21 cellular contexts compared by ENCODE assay signal in the genomic region with DNA sequence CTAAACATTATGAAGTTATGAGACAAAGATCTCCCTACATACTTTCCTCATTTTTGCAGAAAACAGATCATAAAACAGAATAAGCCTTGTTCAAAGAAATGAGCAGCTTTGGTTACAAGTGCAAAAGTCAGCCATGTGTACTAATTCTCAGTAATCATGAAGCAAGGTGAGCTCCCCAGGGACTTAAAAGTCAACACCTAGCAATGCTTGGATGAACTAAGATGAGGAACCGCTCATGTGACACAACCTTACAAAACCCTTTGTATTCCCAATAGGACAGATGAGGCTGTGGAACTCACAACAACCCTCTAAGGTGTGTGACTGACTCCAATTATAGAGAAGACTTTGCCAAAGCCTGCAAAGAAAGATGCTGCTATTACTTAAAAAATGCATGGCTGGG.
DNase-seq lines count a peak whose midpoint lies in the region; ATAC-seq and TF ChIP-seq lines count a peak whose summit lies in the region.
"Had no signal": no experiment of that assay in that cellular context is flagged by ENCODE, and none has a peak within 500 bp of the region (broad histone marks: within the 10 kb centered on the region; RNA-seq: fewer than 3 reads in every experiment).

No MANE protein-coding gene starts in this region.

- peaks cover 3% of the 10 kb centered on the region for H3K27me3 Mint-ChIP-seq in nephron progenitor cell (ENCODE audit: low read depth, poor library complexity)
- H3K27me3 Mint-ChIP-seq: activated CD4-positive, alpha-beta T cell treated with anti-CD3 and anti-CD28 coated beads, Interleukin-2, amount 10 ng/mL, durations not matched to agents 24 days and 14 days; activated CD8-positive, alpha-beta memory T cell treated with anti-CD3 and anti-CD28 coated beads, Interleukin-2, amount 10 ng/mL, durations not matched to agents 7 days and 5 days; activated naive CD8-positive, alpha-beta T cell; activated T-helper 17 cell treated with anti-CD3 and anti-CD28 coated beads, Interleukin-2, amount 50 U/mL, for 72 hours; T-helper 17 cell had no signal

- H3K27ac Mint-ChIP-seq in nephron progenitor cell: no peak overlapping the region
- H3K27ac Mint-ChIP-seq: activated CD4-positive, alpha-beta T cell treated with anti-CD3 and anti-CD28 coated beads, Interleukin-2, amount 10 ng/mL, durations not matched to agents 24 days and 14 days; activated CD8-positive, alpha-beta memory T cell treated with anti-CD3 and anti-CD28 coated beads, Interleukin-2, amount 10 ng/mL, durations not matched to agents 7 days and 5 days; activated naive CD8-positive, alpha-beta T cell; activated T-helper 17 cell treated with anti-CD3 and anti-CD28 coated beads, Interleukin-2, amount 50 U/mL, for 72 hours; GM23338; natural killer cell; T-helper 17 cell had no signal

- DNase-seq in HuH-7 (ENCODE audit: low spot score) (peak; percentile 9), germinal center (ENCODE audit: low spot score) (peak; percentile 41), hippocampal formation (lab: John Stamatoyannopoulos, UW) (no peak), nephron progenitor cell (no peak)
- DNase-seq: activated CD4-positive, alpha-beta T cell treated with anti-CD3 and anti-CD28 coated beads, Interleukin-2, amount 10 ng/mL, durations not matched to agents 24 days and 14 days; activated CD8-positive, alpha-beta memory T cell treated with anti-CD3 and anti-CD28 coated beads, Interleukin-2, amount 10 ng/mL, durations not matched to agents 7 days and 5 days; EL; erythroblast; foreskin fibroblast; left ventricle myocardium inferior; midbrain; natural killer cell; NCI-H187 treated with DMSO at 0.1 percent for 48 hours; right lobe of liver; T-helper 17 cell had no signal

- no peaks in the 10 kb centered on the region for H3K9me3 Mint-ChIP-seq in nephron progenitor cell
- H3K9me3 Mint-ChIP-seq: activated CD4-positive, alpha-beta T cell treated with anti-CD3 and anti-CD28 coated beads, Interleukin-2, amount 10 ng/mL, durations not matched to agents 24 days and 14 days; activated T-helper 17 cell treated with anti-CD3 and anti-CD28 coated beads, Interleukin-2, amount 50 U/mL, for 72 hours; GM23338; natural killer cell had no signal

- H3K4me3 Mint-ChIP-seq in nephron progenitor cell: no peak overlapping the region
- H3K4me3 Mint-ChIP-seq: activated CD4-positive, alpha-beta T cell treated with anti-CD3 and anti-CD28 coated beads, Interleukin-2, amount 10 ng/mL, durations not matched to agents 24 days and 14 days; activated CD8-positive, alpha-beta memory T cell treated with anti-CD3 and anti-CD28 coated beads, Interleukin-2, amount 10 ng/mL, durations not matched to agents 7 days and 5 days; activated naive CD8-positive, alpha-beta T cell; activated T-helper 17 cell treated with anti-CD3 and anti-CD28 coated beads, Interleukin-2, amount 50 U/mL, for 72 hours; GM23338; natural killer cell; T-helper 17 cell had no signal

- ATAC-seq in GM18511 (IDR thresholded peaks at IDR 0.05; ENCODE audit: unreplicated experiment): peak; percentile 73
- peak; percentile 75 for ATAC-seq in GM21786 (IDR thresholded peaks at IDR 0.05; ENCODE audit: unreplicated experiment)
- no peak for ATAC-seq in HG03159 (IDR thresholded peaks at IDR 0.05; ENCODE audit: unreplicated experiment)
- ATAC-seq: activated CD8-positive, alpha-beta memory T cell treated with anti-CD3 and anti-CD28 coated beads, Interleukin-2, amount 10 ng/mL, durations not matched to agents 7 days and 5 days; activated T-helper 17 cell treated with anti-CD3 and anti-CD28 coated beads, Interleukin-2, amount 50 U/mL, for 72 hours; GM23338; natural killer cell; right lobe of liver; T-helper 17 cell had no signal

- H3K4me1 Mint-ChIP-seq in nephron progenitor cell: peaks cover 14% of the 10 kb centered on the region
- H3K4me1 Mint-ChIP-seq: activated CD4-positive, alpha-beta T cell treated with anti-CD3 and anti-CD28 coated beads, Interleukin-2, amount 10 ng/mL, durations not matched to agents 24 days and 14 days; activated CD8-positive, alpha-beta memory T cell treated with anti-CD3 and anti-CD28 coated beads, Interleukin-2, amount 10 ng/mL, durations not matched to agents 7 days and 5 days; natural killer cell; T-helper 17 cell had no signal

- no peak for TF ChIP-seq CTCF in nephron progenitor cell (IDR thresholded peaks at IDR 0.05)

- peaks cover 52% of the 10 kb centered on the region for H3K36me3 Mint-ChIP-seq in nephron progenitor cell (ENCODE audit: low read depth)

Comparison
In these comparisons a context has a peak if more than half of its experiments do, and no peak if none do; other contexts are left out.
1. DNase-seq: peak in HuH-7 (single experiment) and germinal center (single experiment); none in hippocampal formation (0 of 2) and nephron progenitor cell (single experiment).